Comparison of ENCODE assay signal across 7 cellular contexts in the genomic region with DNA sequence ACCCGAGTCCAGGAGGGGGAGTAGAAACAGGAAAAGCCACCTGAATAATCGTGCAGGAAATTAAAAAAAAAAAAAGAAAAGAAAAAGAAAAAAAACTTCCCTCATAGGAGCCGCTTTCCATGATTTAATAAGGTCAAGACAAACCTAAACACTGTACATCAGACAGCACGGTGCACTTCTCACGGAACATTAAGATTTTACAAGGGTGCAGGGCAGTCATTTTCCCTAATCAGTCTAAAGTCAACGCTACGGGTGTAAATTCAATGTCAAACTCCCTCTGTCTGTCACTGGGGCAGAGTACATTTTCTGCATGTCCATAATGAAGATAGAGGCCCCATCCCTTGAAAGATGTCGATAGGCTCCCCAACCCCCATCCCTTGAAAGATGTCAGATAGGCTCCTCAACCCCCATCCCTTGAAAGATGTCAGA.
A peak's percentile ranks its signal among the peaks of the same experiment; 100 is the strongest.
ATAC-seq lines count a peak whose summit lies in the region.

No MANE protein-coding gene starts in this region.

- H3K36me3 ChIP-seq in HUES48 (ENCODE audit: control insufficient read depth, insufficient read depth, low read length): no peaks in the 10 kb centered on the region

- H3K27me3 Mint-ChIP-seq in activated naive CD8-positive, alpha-beta T cell: peaks cover 24% of the 10 kb centered on the region
- peaks cover 72% of the 10 kb centered on the region for H3K27me3 Mint-ChIP-seq in stimulated activated memory B cell treated with anti-CD40 and anti-IgM and Interleukin-4, amounts not matched to agents 10 μg/mL and 1 μg/mL and 100 μg/mL, for 72 hours

- peaks cover 34% of the 10 kb centered on the region for H3K4me1 ChIP-seq in HUES48 (ENCODE audit: control insufficient read depth, insufficient read depth, low read length)

- H3K4me3 Mint-ChIP-seq in activated naive CD8-positive, alpha-beta T cell: peak overlapping the region; percentile 95
- peak overlapping the region; percentile 85 for H3K4me3 Mint-ChIP-seq in stimulated activated memory B cell treated with anti-CD40 and anti-IgM and Interleukin-4, amounts not matched to agents 10 μg/mL and 1 μg/mL and 100 μg/mL, for 72 hours

- H3K9me3 ChIP-seq in HUES48 (ENCODE audit: control insufficient read depth, insufficient read depth, low read length): no peaks in the 10 kb centered on the region

- H3K9ac ChIP-seq in HUES48 (ENCODE audit: low read depth, low read length): no peak overlapping the region

- no peak for ATAC-seq in stimulated activated memory B cell treated with anti-CD40 and anti-IgM and Interleukin-4, amounts not matched to agents 10 μg/mL and 1 μg/mL and 100 μg/mL, for 72 hours
- ATAC-seq in HG02610 (IDR thresholded peaks at IDR 0.05; ENCODE audit: unreplicated experiment) (no peak), GM18498 (IDR thresholded peaks at IDR 0.05; ENCODE audit: unreplicated experiment) (no peak), GM18861 (IDR thresholded peaks at IDR 0.05; ENCODE audit: unreplicated experiment) (no peak)

- peaks cover 22% of the 10 kb centered on the region for H3K4me1 Mint-ChIP-seq in activated naive CD8-positive, alpha-beta T cell (ENCODE audit: low read depth)
- peaks cover 16% of the 10 kb centered on the region for H3K4me1 Mint-ChIP-seq in stimulated activated memory B cell treated with anti-CD40 and anti-IgM and Interleukin-4, amounts not matched to agents 10 μg/mL and 1 μg/mL and 100 μg/mL, for 72 hours

- no peaks in the 10 kb centered on the region for H3K36me3 Mint-ChIP-seq in activated naive CD8-positive, alpha-beta T cell
- no peaks in the 10 kb centered on the region for H3K36me3 Mint-ChIP-seq in stimulated activated memory B cell treated with anti-CD40 and anti-IgM and Interleukin-4, amounts not matched to agents 10 μg/mL and 1 μg/mL and 100 μg/mL, for 72 hours

- peaks cover 12% of the 10 kb centered on the region for H3K27me3 ChIP-seq in HUES48 (ENCODE audit: control insufficient read depth, insufficient read depth, low read length)

- H3K4me3 ChIP-seq in HUES48 (ENCODE audit: low read depth, low read length) (peak overlapping the region; percentile 92), iPS-11a (ENCODE audit: low read depth, low read length) (peak overlapping the region; percentile 78)

- no peaks in the 10 kb centered on the region for H3K9me3 Mint-ChIP-seq in activated naive CD8-positive, alpha-beta T cell (ENCODE audit: low read depth)
- no peaks in the 10 kb centered on the region for H3K9me3 Mint-ChIP-seq in stimulated activated memory B cell treated with anti-CD40 and anti-IgM and Interleukin-4, amounts not matched to agents 10 μg/mL and 1 μg/mL and 100 μg/mL, for 72 hours

- peak overlapping the region; percentile 36 for H3K27ac Mint-ChIP-seq in activated naive CD8-positive, alpha-beta T cell
- peak overlapping the region; percentile 42 for H3K27ac Mint-ChIP-seq in stimulated activated memory B cell treated with anti-CD40 and anti-IgM and Interleukin-4, amounts not matched to agents 10 μg/mL and 1 μg/mL and 100 μg/mL, for 72 hours

- H3K27ac ChIP-seq in HUES48 (ENCODE audit: low read depth, low read length): no peak overlapping the region
